8 cellular contexts compared by ENCODE assay signal in genomic region chr17:2303278-2304188, GRCh38.
DNase-seq lines count a peak whose midpoint lies in the region; ATAC-seq and TF ChIP-seq lines count a peak whose summit lies in the region.

Gene SMG6, minus strand, starts transcription at chr17:2303785. Its CDS starts 65 bp downstream, at chr17:2303720.
Gene SRR, plus strand, starts transcription at chr17:2303950. Its CDS starts 11,611 bp downstream, at chr17:2315561.

- ATAC-seq in GM18867 (IDR thresholded peaks at IDR 0.05; ENCODE audit: unreplicated experiment): peak; percentile 80
- ATAC-seq in HG03097 (IDR thresholded peaks at IDR 0.05; ENCODE audit: low FRiP score, unreplicated experiment): peak; percentile 71

- DNase-seq in AG04449 (ENCODE audit: low read depth, low spot score) (no peak), NCI-H2227 treated with DMSO at 0.1 percent for 48 hours (lab: John Stamatoyannopoulos, UW) (peak; percentile 79), inferior parietal cortex (ENCODE audit: extremely low spot score) (peak; percentile 86)
- peak; percentile 93 for DNase-seq in activated CD4-positive, CD25-positive, alpha-beta regulatory T cell treated with anti-CD3 and anti-CD28 coated beads, Interleukin-2, amount 50 U/mL, for 16 hours (ENCODE audit: low read depth, low spot score)
- DNase-seq in central memory CD4-positive, alpha-beta T cell: peak; percentile 91
- peak; percentile 88 to 89 for DNase-seq in stimulated activated CD4-positive, alpha-beta T cell treated with anti-CD3 and anti-CD28 coated beads, Interleukin-12 subunit alpha, Interleukin-12 subunit beta, amount 100 ng/mL, for 24 hours (ENCODE audit: low read depth in 2 of 2)

- POLR2A ChIA-PET in AG04449 (lab: Yijun Ruan, JAX): interaction anchor here (0.5 to 2.5 kb wide), 7 partner anchors 18 to 249 kb away, joined by 3 to 10 read pairs (median 5); partner anchors contain the start of genes HIC1, SGSM2 and TSR1

- no peak for TF ChIP-seq CTCF in AG04449 (IDR thresholded peaks at IDR 0.05; ENCODE audit: insufficient read depth, low read length, missing control alignments)

- CTCF ChIA-PET in AG04449 (lab: Yijun Ruan, JAX): interaction anchor here (0.8 to 1.6 kb wide), 5 partner anchors 10 to 250 kb away, joined by 3 to 9 read pairs (median 4); no protein-coding TSS in a partner anchor

- H3K4me3 ChIP-seq in AG04449 (ENCODE audit: low read depth, low read length): peak within 1 kb of the TSS; percentile 86
